8 cellular contexts compared by ENCODE assay signal in the genomic region with DNA sequence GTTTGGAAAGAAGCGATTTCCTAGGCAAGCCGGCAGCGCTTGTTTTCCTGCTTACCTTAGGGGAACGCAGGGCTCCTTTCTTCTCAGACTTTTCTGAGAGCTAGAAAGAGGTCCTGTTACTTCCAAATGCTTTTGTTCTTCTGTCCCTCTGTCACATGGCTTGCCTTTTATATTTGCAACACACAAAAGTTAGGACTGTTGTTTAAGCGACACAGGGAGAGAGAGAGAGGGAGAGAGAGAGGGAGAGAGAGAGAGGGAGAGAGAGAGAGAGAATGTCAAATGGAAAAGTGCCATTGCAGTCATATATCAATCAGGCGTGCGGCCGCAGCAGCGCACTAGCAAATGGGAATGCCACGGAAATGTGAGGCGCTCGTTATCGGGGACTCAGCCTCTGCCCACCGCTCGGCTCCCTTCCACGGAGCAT. TPM values are rescaled to one million over a fixed set of nuclear protein-coding genes. Genes with fewer than 3 reads are reported as not detected.
DNase-seq lines count a peak whose midpoint lies in the region; ATAC-seq and TF ChIP-seq lines count a peak whose summit lies in the region.

A gene with protein sequence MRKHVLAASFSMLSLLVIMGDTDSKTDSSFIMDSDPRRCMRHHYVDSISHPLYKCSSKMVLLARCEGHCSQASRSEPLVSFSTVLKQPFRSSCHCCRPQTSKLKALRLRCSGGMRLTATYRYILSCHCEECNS (minus strand): TSS at position 142 of the 424 bp plus-strand sequence. CDS start 14,745 bp downstream, outside the sequence.

- TF ChIP-seq CTCF in thoracic aorta (IDR thresholded peaks at IDR 0.05) = no peak

- CTCF ChIA-PET in activated CD4-positive, alpha-beta memory T cell treated with anti-CD3 and anti-CD28 coated beads for 36 hours (lab: Charles Lee) = no interaction called here
- CTCF ChIA-PET in activated CD4-positive, alpha-beta memory T cell treated with anti-CD3 and anti-CD28 coated beads, Interleukin-2, amount 10 ng/mL, durations not matched to agents 7 days and 5 days (lab: Charles Lee) = no interaction called here

- no peak within 1 kb of the TSS for H3K27ac Mint-ChIP-seq in activated CD4-positive, alpha-beta memory T cell treated with anti-CD3 and anti-CD28 coated beads for 36 hours
- no peak within 1 kb of the TSS for H3K27ac Mint-ChIP-seq in activated CD4-positive, alpha-beta memory T cell treated with anti-CD3 and anti-CD28 coated beads, Interleukin-2, amount 10 ng/mL, durations not matched to agents 7 days and 5 days
- no peak within 1 kb of the TSS for H3K27ac Mint-ChIP-seq in central memory CD8-positive, alpha-beta T cell (ENCODE audit: low read depth)

- H3K4me1 ChIP-seq in thoracic aorta (ENCODE audit: control insufficient read depth in 1 of 2, low read depth in 2 of 2) = no peaks in the 10 kb centered on the region

- no peak within 1 kb of the TSS for H3K27ac ChIP-seq in thoracic aorta

- H3K27me3 Mint-ChIP-seq in activated CD4-positive, alpha-beta memory T cell treated with anti-CD3 and anti-CD28 coated beads for 36 hours = peaks cover 17% of the 10 kb centered on the region
- H3K27me3 Mint-ChIP-seq in activated CD4-positive, alpha-beta memory T cell treated with anti-CD3 and anti-CD28 coated beads, Interleukin-2, amount 10 ng/mL, durations not matched to agents 7 days and 5 days = peaks cover 11% of the 10 kb centered on the region
- H3K27me3 Mint-ChIP-seq in central memory CD8-positive, alpha-beta T cell = peaks cover 19% of the 10 kb centered on the region

- H3K9me3 Mint-ChIP-seq in activated CD4-positive, alpha-beta memory T cell treated with anti-CD3 and anti-CD28 coated beads for 36 hours = no peaks in the 10 kb centered on the region
- peaks cover 4% of the 10 kb centered on the region for H3K9me3 Mint-ChIP-seq in activated CD4-positive, alpha-beta memory T cell treated with anti-CD3 and anti-CD28 coated beads, Interleukin-2, amount 10 ng/mL, durations not matched to agents 7 days and 5 days
- no peaks in the 10 kb centered on the region for H3K9me3 Mint-ChIP-seq in central memory CD8-positive, alpha-beta T cell

- no peaks in the 10 kb centered on the region for H3K27me3 ChIP-seq in thoracic aorta (replicated peaks; ENCODE audit: insufficient read depth)

- POLR2A ChIA-PET in activated CD4-positive, alpha-beta memory T cell treated with anti-CD3 and anti-CD28 coated beads for 36 hours (lab: Charles Lee) = no interaction called here
- POLR2A ChIA-PET in activated CD4-positive, alpha-beta memory T cell treated with anti-CD3 and anti-CD28 coated beads, Interleukin-2, amount 10 ng/mL, durations not matched to agents 7 days and 5 days (lab: Charles Lee) = no interaction called here

- H3K36me3 Mint-ChIP-seq in activated CD4-positive, alpha-beta memory T cell treated with anti-CD3 and anti-CD28 coated beads for 36 hours = no peaks in the 10 kb centered on the region
- no peaks in the 10 kb centered on the region for H3K36me3 Mint-ChIP-seq in activated CD4-positive, alpha-beta memory T cell treated with anti-CD3 and anti-CD28 coated beads, Interleukin-2, amount 10 ng/mL, durations not matched to agents 7 days and 5 days (ENCODE audit: low read depth)
- H3K36me3 Mint-ChIP-seq in central memory CD8-positive, alpha-beta T cell (ENCODE audit: insufficient read depth) = no peaks in the 10 kb centered on the region

- ATAC-seq in central memory CD8-positive, alpha-beta T cell (replicated peaks; ENCODE audit: extremely low read depth, poor library complexity, severe bottlenecking) = no peak
- no peak for ATAC-seq in thoracic aorta (ENCODE audit: insufficient number of reproducible peaks, low FRiP score, low read depth)

- no peaks in the 10 kb centered on the region for H3K36me3 ChIP-seq in thoracic aorta

- H3K4me3 Mint-ChIP-seq in activated CD4-positive, alpha-beta memory T cell treated with anti-CD3 and anti-CD28 coated beads for 36 hours = peak within 1 kb of the TSS; percentile 51
- no peak within 1 kb of the TSS for H3K4me3 Mint-ChIP-seq in activated CD4-positive, alpha-beta memory T cell treated with anti-CD3 and anti-CD28 coated beads, Interleukin-2, amount 10 ng/mL, durations not matched to agents 7 days and 5 days
- H3K4me3 Mint-ChIP-seq in central memory CD8-positive, alpha-beta T cell = peak within 1 kb of the TSS; percentile 46

- no peak for DNase-seq in activated CD4-positive, alpha-beta memory T cell treated with anti-CD3 and anti-CD28 coated beads for 36 hours
- no peak for DNase-seq in activated CD4-positive, alpha-beta memory T cell treated with anti-CD3 and anti-CD28 coated beads, Interleukin-2, amount 10 ng/mL, durations not matched to agents 7 days and 5 days
- no peak for DNase-seq in central memory CD8-positive, alpha-beta T cell (ENCODE audit: low spot score in 2 of 2)
- peak; percentile 10 to 41 for DNase-seq in lung microvascular endothelial cell (ENCODE audit: low read depth in 2 of 2)
- no peak for DNase-seq in thoracic aorta (ENCODE audit: low spot score)
- no peak for DNase-seq in DMS153 treated with DMSO at 0.1 percent for 48 hours (lab: John Stamatoyannopoulos, UW; ENCODE audit: unreplicated experiment)
- DNase-seq in activated CD4-positive, alpha-beta T cell treated with anti-CD3 and anti-CD28 coated beads for 4 hours = no peak
- no peak for DNase-seq in NCI-H1930 (lab: John Stamatoyannopoulos, UW)

- peaks cover 13% of the 10 kb centered on the region for H3K4me1 Mint-ChIP-seq in activated CD4-positive, alpha-beta memory T cell treated with anti-CD3 and anti-CD28 coated beads for 36 hours (ENCODE audit: low read depth)
- H3K4me1 Mint-ChIP-seq in activated CD4-positive, alpha-beta memory T cell treated with anti-CD3 and anti-CD28 coated beads, Interleukin-2, amount 10 ng/mL, durations not matched to agents 7 days and 5 days = peaks cover 8% of the 10 kb centered on the region
- H3K4me1 Mint-ChIP-seq in central memory CD8-positive, alpha-beta T cell = no peaks in the 10 kb centered on the region

- peak within 1 kb of the TSS; percentile 64 for H3K4me3 ChIP-seq in thoracic aorta

- H3K9me3 ChIP-seq in thoracic aorta = no peaks in the 10 kb centered on the region

- intact Hi-C loops in activated CD4-positive, alpha-beta memory T cell treated with anti-CD3 and anti-CD28 coated beads for 36 hours (cut with micrococcal nuclease) = no loop called here

RNA-seq across cellular contexts. Expression of the gene that starts here (rescaled TPM):
- total RNA-seq in activated CD4-positive, alpha-beta memory T cell treated with anti-CD3 and anti-CD28 coated beads for 36 hours = not detected
- total RNA-seq in activated CD4-positive, alpha-beta memory T cell treated with anti-CD3 and anti-CD28 coated beads, Interleukin-2, amount 10 ng/mL, durations not matched to agents 7 days and 5 days = not detected
- total RNA-seq in lung microvascular endothelial cell (under 0.01 TPM in 1 of 2 replicates, not detected in the other), thoracic aorta (under 1 TPM; 0.27 to 0.71 TPM)

Comparison
In these comparisons a context has a peak if more than half of its experiments do, and no peak if none do; other contexts are left out.
1. Peak in DNase-seq in lung microvascular endothelial cell; RNA of the gene not detected or under 1 TPM.